In the genomic region with DNA sequence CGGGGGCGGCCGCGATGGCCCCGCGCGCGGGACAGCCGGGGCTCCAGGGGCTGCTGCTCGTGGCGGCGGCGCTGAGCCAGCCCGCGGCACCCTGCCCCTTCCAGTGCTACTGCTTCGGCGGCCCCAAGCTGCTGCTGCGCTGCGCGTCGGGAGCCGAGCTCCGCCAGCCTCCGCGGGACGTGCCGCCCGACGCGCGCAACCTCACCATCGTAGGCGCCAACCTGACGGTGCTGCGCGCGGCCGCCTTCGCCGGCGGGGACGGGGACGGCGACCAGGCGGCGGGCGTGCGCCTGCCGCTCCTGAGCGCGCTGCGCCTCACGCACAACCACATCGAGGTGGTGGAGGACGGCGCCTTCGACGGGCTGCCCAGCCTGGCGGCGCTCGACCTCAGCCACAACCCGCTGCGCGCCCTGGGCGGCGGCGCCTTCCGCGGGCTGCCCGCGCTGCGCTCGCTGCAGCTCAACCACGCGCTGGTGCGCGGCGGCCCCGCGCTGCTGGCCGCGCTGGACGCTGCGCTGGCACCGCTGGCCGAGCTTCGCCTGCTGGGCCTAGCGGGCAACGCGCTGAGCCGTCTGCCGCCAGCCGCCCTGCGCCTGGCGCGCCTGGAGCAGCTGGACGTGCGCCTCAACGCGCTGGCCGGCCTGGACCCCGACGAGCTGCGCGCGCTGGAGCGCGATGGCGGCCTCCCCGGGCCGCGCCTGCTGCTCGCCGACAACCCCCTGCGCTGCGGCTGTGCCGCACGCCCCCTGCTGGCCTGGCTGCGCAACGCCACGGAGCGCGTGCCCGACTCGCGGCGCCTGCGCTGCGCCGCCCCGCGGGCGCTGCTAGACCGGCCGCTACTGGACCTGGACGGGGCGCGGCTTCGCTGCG, we compare ENCODE assay signal across 8 cellular contexts. TPM values are rescaled to one million over a fixed set of nuclear protein-coding genes. Genes with fewer than 3 reads are reported as not detected.
A peak's percentile ranks its signal among the peaks of the same experiment; 100 is the strongest.
DNase-seq lines count a peak whose midpoint lies in the region; ATAC-seq and TF ChIP-seq lines count a peak whose summit lies in the region.

No MANE protein-coding gene starts in this region.

- TF ChIP-seq CTCF in CD14-positive monocyte (IDR thresholded peaks at IDR 0.05) (peak; percentile 96), natural killer cell (IDR thresholded peaks at IDR 0.05) (peak; percentile 87)

- intact Hi-C loops in CD14-positive monocyte (cut with micrococcal nuclease): loop anchor here in 1 of 2 donors (2.0 to 5.0 kb wide), 2 partner anchors 34 to 98 kb away; no protein-coding TSS in a partner anchor
- intact Hi-C loops in natural killer cell (cut with micrococcal nuclease): no loop called here

- H3K4me3 Mint-ChIP-seq in CD14-positive monocyte (peak overlapping the region; percentile 64 to 80), natural killer cell (peak overlapping the region; percentile 80)

- H3K36me3 Mint-ChIP-seq in CD14-positive monocyte: peaks cover 4 to 6% of the 10 kb centered on the region in 2 donors
- no peaks in the 10 kb centered on the region for H3K36me3 Mint-ChIP-seq in natural killer cell

- H3K4me1 Mint-ChIP-seq in CD14-positive monocyte: peaks cover 8% of the 10 kb centered on the region
- peaks cover 0 to 9% of the 10 kb centered on the region in 2 donors for H3K4me1 Mint-ChIP-seq in natural killer cell

- H3K9me3 Mint-ChIP-seq in CD14-positive monocyte (peaks cover 0 to 18% (median 9%) of the 10 kb centered on the region in 7 donors), natural killer cell (no peaks in the 10 kb centered on the region)

- peak; percentile 91 for ATAC-seq in GM19452 (IDR thresholded peaks at IDR 0.05; ENCODE audit: unreplicated experiment)
- ATAC-seq in natural killer cell: peak; percentile 94 to 97 (median 94)

- peak; percentile 74 for DNase-seq in CD14-positive monocyte (ENCODE audit: low spot score)
- peak; percentile 89 for DNase-seq in HK-2 (ENCODE audit: unreplicated experiment)
- peak; percentile 57 for DNase-seq in NOMO-1 treated with DMSO at 0.1 percent for 48 hours (lab: John Stamatoyannopoulos, UW; ENCODE audit: unreplicated experiment)
- DNase-seq in activated T-cell treated with anti-CD3 and anti-CD28 coated beads, Interleukin-2, amount 50 U/mL, for 48 hours: peak; percentile 90 to 95
- peak; percentile 69 for DNase-seq in fibroblast of gingiva (ENCODE audit: low read depth)
- DNase-seq in natural killer cell: peak; percentile 90
- peak; percentile 57 to 79 for DNase-seq in stimulated activated CD8-positive, alpha-beta memory T cell treated with anti-CD3 and anti-CD28 coated beads, Interleukin-7, amount 100 ng/mL, for 48 hours (ENCODE audit: extremely low read depth in 1 of 2, low read depth in 1 of 2)

- no peak overlapping the region for H3K27ac Mint-ChIP-seq in CD14-positive monocyte
- H3K27ac Mint-ChIP-seq in natural killer cell: peak overlapping the region in 1 of 2 donors; percentile 29

- H3K27me3 Mint-ChIP-seq in CD14-positive monocyte (ENCODE audit: low read depth in 3 of 3) (peaks cover 54 to 70% (median 68%) of the 10 kb centered on the region in 3 donors), natural killer cell (ENCODE audit: low read depth in 2 of 2) (peaks cover 30 to 47% of the 10 kb centered on the region in 2 donors)

RNA-seq across cellular contexts. Expression of gene TPBGL, which starts 0.7 kb away (rescaled TPM):
- not detected for polyA plus RNA-seq in CD14-positive monocyte
- total RNA-seq in natural killer cell: under 1 TPM; 0.34 to 0.75 (median 0.45) TPM

Comparison
In these comparisons a context has a peak if more than half of its experiments do, and no peak if none do; other contexts are left out.
1. Peak in every context shown above with its lines: DNase-seq and ATAC-seq.